In the genomic region with DNA sequence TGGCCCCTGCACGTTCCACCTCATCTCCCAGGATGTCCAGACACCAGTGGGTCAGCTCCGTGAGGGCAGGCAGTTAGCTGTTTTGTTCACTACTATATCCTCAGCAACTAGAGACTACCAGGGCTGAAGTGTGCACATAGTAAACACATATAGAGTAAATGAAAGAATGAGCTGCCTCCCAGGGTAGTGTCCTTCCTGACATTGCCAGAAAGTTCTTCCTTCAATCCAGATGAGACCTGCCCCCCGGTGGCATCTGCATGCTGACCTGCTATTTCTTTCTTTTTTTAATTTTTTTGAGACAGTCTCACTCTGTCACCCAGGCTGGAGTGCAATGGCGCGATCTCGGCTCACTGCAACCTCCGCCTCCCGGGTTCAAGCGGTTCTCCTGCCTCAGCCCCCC, we compare ENCODE assay signal across 17 cellular contexts. TPM values are rescaled to one million over a fixed set of nuclear protein-coding genes. Genes with fewer than 3 reads are reported as not detected.
DNase-seq lines count a peak whose midpoint lies in the region; ATAC-seq and TF ChIP-seq lines count a peak whose summit lies in the region.
"Had no signal": no experiment of that assay in that cellular context is flagged by ENCODE, and none has a peak within 500 bp of the region (broad histone marks: within the 10 kb centered on the region; RNA-seq: fewer than 3 reads in every experiment).

No MANE protein-coding gene starts in this region.

- 87 to 91% methylated on average over 9 of the region's 9 CpGs for WGBS in GM23248 (ENCODE audit: low coverage in 1 of 2, low lambda C conversion rate in 2 of 2, missing lambda C conversion rate in 2 of 2), 2 experiments

- no peak for ATAC-seq in stimulated activated naive B cell treated with anti-CD40 and anti-IgM and Interleukin-4, amounts not matched to agents 10 μg/mL and 1 μg/mL and 100 μg/mL, for 72 hours (replicated peaks)
- ATAC-seq in HG03469 (IDR thresholded peaks at IDR 0.05; ENCODE audit: unreplicated experiment): no peak

- no peaks in the 10 kb centered on the region for H3K4me1 ChIP-seq in GM23248 (ENCODE audit: insufficient read depth)
- H3K4me1 ChIP-seq: HAP-1 had no signal

- H3K36me3 ChIP-seq in GM23248 (ENCODE audit: low read depth): no peaks in the 10 kb centered on the region
- H3K36me3 ChIP-seq: HAP-1 had no signal

- peak; percentile 18 for DNase-seq in GM23248
- DNase-seq in MV-4-11 (lab: John Stamatoyannopoulos, UW): peak; percentile 2
- DNase-seq in chondrocyte (ENCODE audit: low spot score): no peak
- DNase-seq in mesenteric fat pad (ENCODE audit: low spot score): peak; percentile 20
- no peak for DNase-seq in head of caudate nucleus
- no peak for DNase-seq in stimulated activated naive B cell treated with anti-CD40 and anti-IgM and Interleukin-4, amounts not matched to agents 10 μg/mL and 1 μg/mL and 100 μg/mL, for 72 hours
- DNase-seq: DMS 273 treated with DMSO at 0.1 percent for 48 hours; EL; NCI-H146; NCI-H2227 treated with DMSO at 0.1 percent for 48 hours; NCI-H526; NK-92 treated with Interleukin-12 subunit alpha and Interleukin-12 subunit beta, amount 100 ng/mL, for 24 hours; PC-9; Right ventricle myocardium superior had no signal

- no peak overlapping the region for H2AFZ ChIP-seq in GM23248
- H2AFZ ChIP-seq: PC-9 had no signal

- intact Hi-C loops in head of caudate nucleus (cut with DNase I): loop anchor here (2.0 kb wide), 1 partner anchor 271 kb away; no protein-coding TSS in a partner anchor

- H4K20me1 ChIP-seq in GM23248 (ENCODE audit: insufficient read depth): no peaks in the 10 kb centered on the region
- H4K20me1 ChIP-seq: BLaER1 treated with 17β-estradiol and CSF1 and Interleukin-3, amounts not matched to agents 10 nM and 100 nM had no signal

- H3K36me3 Mint-ChIP-seq in chondrocyte (ENCODE audit: low read depth): peaks cover 4% of the 10 kb centered on the region
- no peaks in the 10 kb centered on the region for H3K36me3 Mint-ChIP-seq in stimulated activated naive B cell treated with anti-CD40 and anti-IgM and Interleukin-4, amounts not matched to agents 10 μg/mL and 1 μg/mL and 100 μg/mL, for 72 hours

- H3K9me2 ChIP-seq in GM23248 (ENCODE audit: insufficient read depth): no peaks in the 10 kb centered on the region

- in situ Hi-C loops in GM23248 (cut with MboI): loop anchor here (5.0 to 10.0 kb wide), 2 partner anchors 167 to 269 kb away; partner anchors contain the start of gene SMURF1

- no peak overlapping the region for H3K27ac Mint-ChIP-seq in chondrocyte (ENCODE audit: unreplicated experiment)
- no peak overlapping the region for H3K27ac Mint-ChIP-seq in stimulated activated naive B cell treated with anti-CD40 and anti-IgM and Interleukin-4, amounts not matched to agents 10 μg/mL and 1 μg/mL and 100 μg/mL, for 72 hours

- peak; percentile 30 for TF ChIP-seq CTCF in chondrocyte (IDR thresholded peaks at IDR 0.05)

- no peak overlapping the region for H3K27ac ChIP-seq in GM23248
- H3K27ac ChIP-seq: BLaER1 treated with 17β-estradiol and CSF1 and Interleukin-3, amounts not matched to agents 10 nM and 100 nM; PC-9 had no signal

- H3K4me3 ChIP-seq in GM23248: no peak overlapping the region
- H3K4me3 ChIP-seq: BLaER1 treated with 17β-estradiol and CSF1 and Interleukin-3, amounts not matched to agents 10 nM and 100 nM; HAP-1; PC-9 had no signal

- no peak overlapping the region for H3K4me2 ChIP-seq in GM23248 (ENCODE audit: unreplicated experiment)

- H3K4me1 Mint-ChIP-seq in chondrocyte (ENCODE audit: low read depth): peaks cover 9% of the 10 kb centered on the region
- H3K4me1 Mint-ChIP-seq in stimulated activated naive B cell treated with anti-CD40 and anti-IgM and Interleukin-4, amounts not matched to agents 10 μg/mL and 1 μg/mL and 100 μg/mL, for 72 hours: peaks cover 4 to 6% of the 10 kb centered on the region in 2 donors

- no peak overlapping the region for H3K4me3 Mint-ChIP-seq in chondrocyte (ENCODE audit: unreplicated experiment)
- no peak overlapping the region for H3K4me3 Mint-ChIP-seq in stimulated activated naive B cell treated with anti-CD40 and anti-IgM and Interleukin-4, amounts not matched to agents 10 μg/mL and 1 μg/mL and 100 μg/mL, for 72 hours

- no peaks in the 10 kb centered on the region for H3K9me3 ChIP-seq in GM23248 (ENCODE audit: low read depth)
- H3K9me3 ChIP-seq: HAP-1 had no signal

- no peaks in the 10 kb centered on the region for H3F3A ChIP-seq in GM23248 (ENCODE audit: insufficient read depth)

- H3K27me3 ChIP-seq in GM23248 (replicated peaks; ENCODE audit: insufficient read depth): no peaks in the 10 kb centered on the region
- H3K27me3 ChIP-seq: BLaER1 treated with 17β-estradiol and CSF1 and Interleukin-3, amounts not matched to agents 10 nM and 100 nM had no signal

- no peaks in the 10 kb centered on the region for H3K27me3 Mint-ChIP-seq in chondrocyte (ENCODE audit: low read depth)
- peaks cover 0 to 4% of the 10 kb centered on the region in 2 donors for H3K27me3 Mint-ChIP-seq in stimulated activated naive B cell treated with anti-CD40 and anti-IgM and Interleukin-4, amounts not matched to agents 10 μg/mL and 1 μg/mL and 100 μg/mL, for 72 hours

- H3K79me2 ChIP-seq in GM23248 (ENCODE audit: insufficient read depth): no peaks in the 10 kb centered on the region

- peaks cover 7% of the 10 kb centered on the region for H3K9me3 Mint-ChIP-seq in chondrocyte (ENCODE audit: low read depth)
- H3K9me3 Mint-ChIP-seq in stimulated activated naive B cell treated with anti-CD40 and anti-IgM and Interleukin-4, amounts not matched to agents 10 μg/mL and 1 μg/mL and 100 μg/mL, for 72 hours: peaks cover 0 to 2% of the 10 kb centered on the region in 2 donors

- no peak overlapping the region for H3K9ac ChIP-seq in GM23248

RNA-seq across cellular contexts. Expression of gene ARPC1A, which starts 14.0 kb away (rescaled TPM):
- 155 and 209 TPM in 2 replicates for total RNA-seq in GM23248 (2014; rRNA removed; shearing (Covaris generic))
- polyA plus RNA-seq in GM23248 (2016; fragmentation: Nextera tagmentation; extraction: Ambion mirVana): 294 and 312 TPM in 2 replicates
- total RNA-seq in chondrocyte (103 to 110 TPM (median 104 TPM) in 3 replicates), mesenteric fat pad (109 TPM)

RNA-seq across cellular contexts. Expression of gene MYH16, which starts 39.1 kb away (rescaled TPM):
- not detected in 2 replicates for total RNA-seq in GM23248 (2014; rRNA removed; shearing (Covaris generic))
- not detected in 2 replicates for polyA plus RNA-seq in GM23248 (2016; fragmentation: Nextera tagmentation; extraction: Ambion mirVana)
- not detected in 3 replicates for total RNA-seq in chondrocyte
- total RNA-seq in mesenteric fat pad: not detected
- total RNA-seq: Right ventricle myocardium superior had no signal

Comparison
In these comparisons a context has a peak if more than half of its experiments do, and no peak if none do; other contexts are left out.
1. DNase-seq: peak in GM23248 (single experiment), MV-4-11 (single experiment) and mesenteric fat pad (single experiment); none in chondrocyte (single experiment), head of caudate nucleus (0 of 42) and stimulated activated naive B cell treated with anti-CD40 and anti-IgM and Interleukin-4, amounts not matched to agents 10 μg/mL and 1 μg/mL and 100 μg/mL, for 72 hours (single experiment).